Comparison of ENCODE assay signal across 10 cellular contexts in the genomic region with DNA sequence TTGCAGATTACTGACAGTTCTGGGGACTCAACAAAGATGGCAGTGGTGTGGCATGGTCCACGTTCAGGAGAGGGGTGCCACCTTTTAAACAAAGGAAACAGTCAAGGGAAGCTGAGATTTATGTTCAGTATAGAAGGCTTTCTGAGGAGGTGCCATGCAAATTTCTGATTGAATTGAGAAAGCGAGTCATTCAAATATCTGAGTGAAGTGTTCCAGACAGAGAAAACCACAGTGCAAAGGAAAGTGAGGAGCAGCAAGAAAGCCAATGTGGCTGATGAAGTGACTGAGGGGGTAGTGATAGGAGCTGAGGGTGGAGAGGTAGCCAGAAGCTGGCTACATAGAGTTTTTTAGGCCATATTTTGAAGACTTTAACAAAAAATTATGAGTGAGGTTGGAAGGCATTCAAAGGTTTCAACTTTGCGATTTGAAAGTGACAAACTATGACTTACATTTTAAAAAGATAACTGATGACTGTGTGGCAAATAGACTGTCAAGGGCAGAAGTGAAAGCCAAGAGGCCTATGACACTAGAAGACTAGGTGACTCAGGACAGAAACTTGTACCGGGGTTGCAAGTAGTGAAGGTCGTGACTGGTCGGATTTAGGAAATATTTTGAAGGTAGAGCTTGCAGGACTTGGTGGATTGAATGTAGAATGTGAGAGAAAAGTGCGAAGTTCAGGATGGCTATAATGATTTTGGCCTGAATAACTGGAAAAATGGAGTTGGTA. TPM values are rescaled to one million over a fixed set of nuclear protein-coding genes. Genes with fewer than 3 reads are reported as not detected.
A peak's percentile ranks its signal among the peaks of the same experiment; 100 is the strongest.
DNase-seq lines count a peak whose midpoint lies in the region; ATAC-seq lines count a peak whose summit lies in the region.
"Not testable (repeated sequence)": the region's sequence is repeated elsewhere in the genome, so short reads cannot be mapped to it uniquely, and the experiment has no call there.
"Had no signal": no experiment of that assay in that cellular context is flagged by ENCODE, and none has a peak within 500 bp of the region (broad histone marks: within the 10 kb centered on the region; RNA-seq: fewer than 3 reads in every experiment).

No MANE protein-coding gene starts in this region.

- not testable (repeated sequence) for H3K4me3 Mint-ChIP-seq in activated CD4-positive, alpha-beta memory T cell treated with anti-CD3 and anti-CD28 coated beads for 36 hours

- peak overlapping the region; percentile 31 for H3K27ac Mint-ChIP-seq in activated CD4-positive, alpha-beta memory T cell treated with anti-CD3 and anti-CD28 coated beads for 36 hours
- peak overlapping the region in 1 of 2 donors; percentile 93 for H3K27ac Mint-ChIP-seq in activated naive CD4-positive, alpha-beta T cell treated with anti-CD3 and anti-CD28 coated beads, Interleukin-2, amount 50 U/mL, for 72 hours

- H3K36me3 Mint-ChIP-seq in activated CD4-positive, alpha-beta memory T cell treated with anti-CD3 and anti-CD28 coated beads for 36 hours; activated naive CD4-positive, alpha-beta T cell treated with anti-CD3 and anti-CD28 coated beads, Interleukin-2, amount 50 U/mL, for 72 hours: not testable (repeated sequence)

- CTCF ChIA-PET in activated CD4-positive, alpha-beta memory T cell treated with anti-CD3 and anti-CD28 coated beads for 36 hours (lab: Charles Lee): not testable (repeated sequence)

- H3K27me3 Mint-ChIP-seq in activated CD4-positive, alpha-beta memory T cell treated with anti-CD3 and anti-CD28 coated beads for 36 hours: peaks cover 15% of the 10 kb centered on the region

- ATAC-seq in GM19035 (IDR thresholded peaks at IDR 0.05; ENCODE audit: unreplicated experiment): peak; percentile 81
- ATAC-seq in GM21619 (IDR thresholded peaks at IDR 0.05; ENCODE audit: unreplicated experiment): peak; percentile 87
- ATAC-seq in HG02885 (IDR thresholded peaks at IDR 0.05; ENCODE audit: poor library complexity, unreplicated experiment): peak; percentile 99
- ATAC-seq in HG03520 (IDR thresholded peaks at IDR 0.05; ENCODE audit: unreplicated experiment): peak; percentile 86
- ATAC-seq in activated naive CD4-positive, alpha-beta T cell treated with anti-CD3 and anti-CD28 coated beads, Interleukin-2, amount 50 U/mL, for 72 hours: peak; percentile 85 to 95

- intact Hi-C loops in activated CD4-positive, alpha-beta memory T cell treated with anti-CD3 and anti-CD28 coated beads for 36 hours (cut with micrococcal nuclease): not testable (repeated sequence)

- H3K9me3 Mint-ChIP-seq in activated CD4-positive, alpha-beta memory T cell treated with anti-CD3 and anti-CD28 coated beads for 36 hours; activated naive CD4-positive, alpha-beta T cell treated with anti-CD3 and anti-CD28 coated beads, Interleukin-2, amount 50 U/mL, for 72 hours: not testable (repeated sequence)

- H3K4me1 Mint-ChIP-seq in activated CD4-positive, alpha-beta memory T cell treated with anti-CD3 and anti-CD28 coated beads for 36 hours (ENCODE audit: low read depth): peaks cover 10% of the 10 kb centered on the region

- DNase-seq in activated CD4-positive, alpha-beta memory T cell treated with anti-CD3 and anti-CD28 coated beads for 36 hours: not testable (repeated sequence)
- peak in 1 of 2 donors; percentile 24 for DNase-seq in activated naive CD4-positive, alpha-beta T cell treated with anti-CD3 and anti-CD28 coated beads, Interleukin-2, amount 50 U/mL, for 72 hours (ENCODE audit: low spot score in 2 of 2)
- DNase-seq in stimulated activated CD4-positive, alpha-beta T cell treated with anti-CD3 and anti-CD28 coated beads, Interleukin-4, amount 100 ng/mL, for 24 hours: peak; percentile 14

- POLR2A ChIA-PET in activated CD4-positive, alpha-beta memory T cell treated with anti-CD3 and anti-CD28 coated beads for 36 hours (lab: Charles Lee): not testable (repeated sequence)

RNA-seq across cellular contexts. Expression of gene TUBA3D, which starts 35.0 kb away (rescaled TPM):
- not detected for total RNA-seq in activated CD4-positive, alpha-beta memory T cell treated with anti-CD3 and anti-CD28 coated beads for 36 hours
- not detected for total RNA-seq in activated naive CD4-positive, alpha-beta T cell treated with anti-CD3 and anti-CD28 coated beads, Interleukin-2, amount 50 U/mL, for 72 hours
- total RNA-seq: CD4-positive, alpha-beta memory T cell; G401; T-helper 1 cell treated with Interleukin-12 subunit alpha and Interleukin-12 subunit beta and Interleukin-4 antibody, amounts not matched to agents 30 ng/mL and 1 ng/mL, for 36 hours had no signal

RNA-seq across cellular contexts. Expression of gene MZT2A, which starts 51.3 kb away (rescaled TPM):
- 100 to 1,000 TPM; 197 to 208 TPM for total RNA-seq in activated CD4-positive, alpha-beta memory T cell treated with anti-CD3 and anti-CD28 coated beads for 36 hours
- 100 to 1,000 TPM in 1 of 2 donors, 10 to 100 TPM in 1; 71.2 to 162 TPM for total RNA-seq in activated naive CD4-positive, alpha-beta T cell treated with anti-CD3 and anti-CD28 coated beads, Interleukin-2, amount 50 U/mL, for 72 hours
